26 cellular contexts compared by ENCODE assay signal in the genomic region with DNA sequence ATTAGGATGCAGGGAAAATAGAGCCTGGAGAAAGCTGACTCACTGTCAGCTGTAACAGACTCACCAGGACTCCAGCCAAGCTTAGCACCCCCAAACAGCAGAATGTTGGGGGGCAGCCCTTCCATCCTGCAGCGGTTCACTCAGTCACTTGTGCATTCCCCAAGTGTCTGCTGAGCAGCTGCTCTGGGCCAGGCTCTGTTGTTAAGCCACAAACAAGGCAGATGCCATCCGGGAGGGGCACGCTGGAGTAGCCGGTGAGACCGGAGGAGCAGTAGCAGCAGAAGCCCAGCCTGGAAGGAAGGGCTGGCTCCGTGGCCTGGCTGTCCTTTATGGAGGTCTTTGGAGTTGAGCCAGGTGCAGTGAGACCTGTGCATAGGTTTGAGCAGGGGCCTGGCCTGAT. TPM values are rescaled to one million over a fixed set of nuclear protein-coding genes. Genes with fewer than 3 reads are reported as not detected.
"Had no signal": no experiment of that assay in that cellular context is flagged by ENCODE, and none has a peak within 500 bp of the region (broad histone marks: within the 10 kb centered on the region; RNA-seq: fewer than 3 reads in every experiment).

No MANE protein-coding gene starts in this region.

- ATAC-seq: heart right ventricle; natural killer cell treated with Interleukin-12 subunit alpha and Interleukin-12 subunit beta and Interleukin-15 and Interleukin-18, amount 100 ng/mL, for 72 hours; sciatic nerve; stimulated activated naive B cell treated with anti-CD40 and anti-IgM and Interleukin-4, amounts not matched to agents 10 μg/mL and 1 μg/mL and 100 μg/mL, for 72 hours; stimulated activated naive CD8-positive, alpha-beta T cell treated with anti-CD3 and anti-CD28 coated beads, Interleukin-15, amount 100 ng/mL, for 72 hours had no signal

- H3K27me3 ChIP-seq: neural progenitor cell, transverse colon had no signal

- H3K4me3 ChIP-seq: dorsolateral prefrontal cortex, heart right ventricle, neural progenitor cell, skin epidermis, thoracic aorta, transverse colon had no signal

- H3K27ac ChIP-seq: heart right ventricle, neural progenitor cell, skin epidermis, thoracic aorta, transverse colon had no signal

- DNase-seq: cortex of kidney; effector CD8-positive, alpha-beta T cell; heart right ventricle; kidney glomerular epithelial cell; stimulated activated CD4-positive, alpha-beta T cell treated with anti-CD3 and anti-CD28 coated beads, Interleukin-2, amount 100 ng/mL, for 24 hours; stimulated activated CD4-positive, alpha-beta T cell treated with anti-CD3 and anti-CD28 coated beads, Interleukin-4, amount 100 ng/mL, for 4 hours; stimulated activated naive B cell treated with anti-CD40 and anti-IgM and Interleukin-4, amounts not matched to agents 10 μg/mL and 1 μg/mL and 100 μg/mL, for 72 hours; stimulated activated naive CD8-positive, alpha-beta T cell treated with anti-CD3 and anti-CD28 coated beads, Interleukin-15, amount 100 ng/mL, for 72 hours; transverse colon had no signal

- H3K9me3 ChIP-seq: heart right ventricle, thoracic aorta, transverse colon had no signal

- H3K4me1 ChIP-seq: heart right ventricle, transverse colon had no signal

- H3K9ac ChIP-seq: neural progenitor cell had no signal

- H2AFZ ChIP-seq: neural progenitor cell had no signal

- H3K36me3 ChIP-seq: heart right ventricle, neural progenitor cell, thoracic aorta, transverse colon had no signal

- H3K4me2 ChIP-seq: neural progenitor cell had no signal

RNA-seq across cellular contexts. Expression of a gene that starts 59.5 kb away (rescaled TPM):
- total RNA-seq: fibroblast of lung; glomerular endothelial cell; heart right ventricle; liver; lung microvascular endothelial cell; mesenteric fat pad; mononuclear cell; natural killer cell treated with Interleukin-12 subunit alpha and Interleukin-12 subunit beta and Interleukin-15 and Interleukin-18, amount 100 ng/mL, for 72 hours; omental fat pad; pulmonary artery endothelial cell; subcutaneous adipose tissue; transverse colon; ureter had no signal
- polyA plus RNA-seq: esophagus, fibroblast of lung, heart right ventricle, liver had no signal
